ENCODE assay signal across 9 cellular contexts in the genomic region with DNA sequence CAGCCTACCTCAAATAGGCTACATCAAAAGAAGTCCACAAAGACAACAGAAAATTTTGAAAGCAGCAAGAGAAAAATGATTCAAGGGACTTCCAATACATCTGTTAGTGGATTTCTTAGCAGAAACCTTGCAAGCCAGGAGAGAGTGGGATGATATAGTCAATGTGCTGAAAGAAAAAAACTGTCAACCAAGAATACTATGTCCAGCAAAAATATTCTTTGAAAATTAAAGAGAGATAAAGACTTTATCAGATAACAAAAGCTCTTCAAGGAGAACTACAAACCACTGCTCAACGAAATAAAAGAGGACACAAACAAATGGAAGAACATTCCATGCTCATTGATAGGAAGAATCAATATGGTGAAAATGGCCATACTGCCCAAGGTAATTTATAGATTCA. TPM values are rescaled to one million over a fixed set of nuclear protein-coding genes. Genes with fewer than 3 reads are reported as not detected.
"Had no signal": no experiment of that assay in that cellular context is flagged by ENCODE, and none has a peak within 500 bp of the region (broad histone marks: within the 10 kb centered on the region; RNA-seq: fewer than 3 reads in every experiment).

No MANE protein-coding gene starts in this region.

- H3K4me3 ChIP-seq: K562 had no signal

- DNase-seq: IMR-90, KBM-7, KG1 had no signal

- H3K27ac ChIP-seq: HL-60, KMS-11 had no signal

- H3K4me2 ChIP-seq: KMS-11 had no signal

RNA-seq across cellular contexts. Expression of a gene that starts 34.0 kb away (rescaled TPM):
- total RNA-seq: HepG2, HT-29, HT1080, IMR-90, K562 had no signal
